26 cellular contexts compared by ENCODE assay signal in genomic region chr20:15578059-15578458, GRCh38.
"Had no signal": no experiment of that assay in that cellular context is flagged by ENCODE, and none has a peak within 500 bp of the region (broad histone marks: within the 10 kb centered on the region; RNA-seq: fewer than 3 reads in every experiment).

No MANE protein-coding gene starts in this region.

- H3K4me1 ChIP-seq: suprapubic skin, testis, thyroid gland, tibial artery, transverse colon, upper lobe of left lung, upper lobe of right lung, uterus, vagina had no signal

- H3K9me3 ChIP-seq: stomach, suprapubic skin, testis, thoracic aorta, thyroid gland, tibial artery, tibial nerve, transverse colon, upper lobe of left lung, upper lobe of right lung, uterus, vagina had no signal

- DNase-seq: stimulated activated CD4-positive, alpha-beta T cell treated with anti-CD3 and anti-CD28 coated beads, Interleukin-2, amount 100 ng/mL, for 48 hours; stimulated activated CD4-positive, alpha-beta T cell treated with anti-CD3 and anti-CD28 coated beads, Interleukin-4, amount 100 ng/mL, for 1 hour; stimulated activated CD4-positive, alpha-beta T cell treated with anti-CD3 and anti-CD28 coated beads, Interleukin-4, amount 100 ng/mL, for 24 hours; stimulated activated CD4-positive, alpha-beta T cell treated with anti-CD3 and anti-CD28 coated beads, Interleukin-4, amount 100 ng/mL, for 4 hours; stimulated activated CD8-positive, alpha-beta memory T cell treated with anti-CD3 and anti-CD28 coated beads, Interleukin-4, amount 100 ng/mL, for 48 hours; stimulated activated naive B cell treated with anti-CD40 and anti-IgM and Interleukin-4, amounts not matched to agents 10 μg/mL and 1 μg/mL and 100 μg/mL, for 72 hours; stimulated activated naive CD4-positive, alpha-beta T cell; stimulated activated naive CD4-positive, alpha-beta T cell treated with Interleukin-2 at 50 U/mL for 16 hours; stimulated activated naive CD8-positive, alpha-beta T cell treated with anti-CD3 and anti-CD28 coated beads, Interleukin-15, amount 100 ng/mL, for 72 hours; stimulated activated naive CD8-positive, alpha-beta T cell treated with anti-CD3 and anti-CD28 coated beads, Interleukin-15, Interleukin-2, amounts not matched to agents 100 U/mL and 50 U/mL, for 24 hours; stomach; substantia nigra; testis; thyroid gland; tibial artery; transverse colon; trophoblast cell; upper lobe of left lung; upper lobe of right lung; uterus had no signal

- ATAC-seq: stimulated activated effector memory CD8-positive, alpha-beta T cell treated with anti-CD3 and anti-CD28 coated beads, Interleukin-12 subunit alpha, Interleukin-12 subunit beta, amount 100 ng/mL, for 72 hours; stimulated activated memory B cell treated with anti-CD40 and anti-IgM and Interleukin-4, amounts not matched to agents 10 μg/mL and 1 μg/mL and 100 μg/mL, for 72 hours; stimulated activated naive B cell treated with anti-CD40 and anti-IgM and Interleukin-4, amounts not matched to agents 10 μg/mL and 1 μg/mL and 100 μg/mL, for 72 hours; stimulated activated naive CD8-positive, alpha-beta T cell treated with anti-CD3 and anti-CD28 coated beads, Interleukin-15, amount 100 ng/mL, for 72 hours; stimulated activated naive CD8-positive, alpha-beta T cell treated with anti-CD3 and anti-CD28 coated beads, Interleukin-15, Interleukin-2, amounts not matched to agents 100 U/mL and 50 U/mL, for 24 hours; upper lobe of right lung had no signal

- H3K36me3 ChIP-seq: stomach, suprapubic skin, thoracic aorta, thyroid gland, tibial artery, tibial nerve, transverse colon, upper lobe of left lung, upper lobe of right lung, uterus, vagina had no signal

- H3K27ac ChIP-seq: stomach, suprapubic skin, testis, thoracic aorta, thyroid gland, tibial artery, tibial nerve, transverse colon, upper lobe of left lung, upper lobe of right lung, uterus, vagina had no signal

- H3K4me3 ChIP-seq: stomach, suprapubic skin, testis, thoracic aorta, thyroid gland, tibial artery, tibial nerve, transverse colon, upper lobe of left lung, upper lobe of right lung, uterus, vagina had no signal

- H3K27me3 ChIP-seq: stomach, suprapubic skin, testis, thyroid gland, tibial artery, tibial nerve, transverse colon, upper lobe of left lung, upper lobe of right lung, uterus, vagina had no signal
